24 cellular contexts compared by ENCODE assay signal in genomic region chr1:87905651-87906050, GRCh38.
"Had no signal": no experiment of that assay in that cellular context is flagged by ENCODE, and none has a peak within 500 bp of the region (broad histone marks: within the 10 kb centered on the region; RNA-seq: fewer than 3 reads in every experiment).

No MANE protein-coding gene starts in this region.

- H3K4me1 Mint-ChIP-seq: activated naive CD4-positive, alpha-beta T cell treated with anti-CD3 and anti-CD28 coated beads, Interleukin-2, amount 50 U/mL, for 24 hours had no signal

- H3K36me3 ChIP-seq: gastrocnemius medialis, pancreas, prostate gland, sigmoid colon, transverse colon had no signal

- H3K36me3 Mint-ChIP-seq: activated naive CD4-positive, alpha-beta T cell treated with anti-CD3 and anti-CD28 coated beads, Interleukin-2, amount 50 U/mL, for 24 hours; naive B cell; stimulated activated naive B cell treated with anti-CD40 and anti-IgM and Interleukin-4, amounts not matched to agents 10 μg/mL and 1 μg/mL and 100 μg/mL, for 72 hours; WTC11 had no signal

- H3K27ac Mint-ChIP-seq: activated CD4-positive, alpha-beta T cell treated with anti-CD3 and anti-CD28 coated beads, Interleukin-2, amount 10 ng/mL, durations not matched to agents 7 days and 5 days; activated CD8-positive, alpha-beta T cell treated with anti-CD3 and anti-CD28 coated beads for 36 hours; activated naive CD4-positive, alpha-beta T cell treated with anti-CD3 and anti-CD28 coated beads, Interleukin-2, amount 50 U/mL, for 24 hours; activated naive CD8-positive, alpha-beta T cell treated with anti-CD3 and anti-CD28 coated beads, Interleukin-2, amount 50 U/mL, for 24 hours; activated T-helper 2 cell treated with anti-CD3 and anti-CD28 coated beads, Interferon-gamma antibody, Interleukin-2, Interleukin-4, amounts not matched to agents 10 μg/mL and 5 μg/mL and 100 μg/mL, durations not matched to agents 14 hours and 24 hours and 36 hours; naive B cell; stimulated activated naive B cell treated with anti-CD40 and anti-IgM and Interleukin-4, amounts not matched to agents 10 μg/mL and 1 μg/mL and 100 μg/mL, for 72 hours; WTC11 had no signal

- H3K4me1 ChIP-seq: pancreas, prostate gland had no signal

- DNase-seq: activated CD4-positive, alpha-beta T cell treated with anti-CD3 and anti-CD28 coated beads for 1 hour; activated CD4-positive, alpha-beta T cell treated with anti-CD3 and anti-CD28 coated beads, Interleukin-2, amount 10 ng/mL, durations not matched to agents 7 days and 5 days; activated CD8-positive, alpha-beta T cell treated with anti-CD3 and anti-CD28 coated beads for 36 hours; activated naive CD8-positive, alpha-beta T cell treated with anti-CD3 and anti-CD28 coated beads, Interleukin-2, amount 50 U/mL, for 24 hours; activated T-cell treated with anti-CD3 and anti-CD28 coated beads, Interleukin-2, amount 50 U/mL, for 48 hours; amygdala; central memory CD4-positive, alpha-beta T cell; gastrocnemius medialis; glutamatergic neuron; left ventricle myocardium superior; naive B cell; nucleus accumbens; pancreas; sigmoid colon; small intestine; stimulated activated CD4-positive, alpha-beta T cell treated with anti-CD3 and anti-CD28 coated beads, Interleukin-1b, Interleukin-23, amount 100 ng/mL, for 48 hours; stimulated activated naive B cell treated with anti-CD40 and anti-IgM and Interleukin-4, amounts not matched to agents 10 μg/mL and 1 μg/mL and 100 μg/mL, for 72 hours; T-helper 2 cell; transverse colon had no signal

- H3K27ac ChIP-seq: pancreas, prostate gland, transverse colon had no signal

- H3K27me3 ChIP-seq: gastrocnemius medialis, pancreas, sigmoid colon, transverse colon had no signal

- H3K9me3 Mint-ChIP-seq: activated CD4-positive, alpha-beta T cell treated with anti-CD3 and anti-CD28 coated beads, Interleukin-2, amount 10 ng/mL, durations not matched to agents 7 days and 5 days; activated CD8-positive, alpha-beta T cell treated with anti-CD3 and anti-CD28 coated beads for 36 hours; activated naive CD4-positive, alpha-beta T cell treated with anti-CD3 and anti-CD28 coated beads, Interleukin-2, amount 50 U/mL, for 24 hours; activated naive CD8-positive, alpha-beta T cell treated with anti-CD3 and anti-CD28 coated beads, Interleukin-2, amount 50 U/mL, for 24 hours; activated T-helper 2 cell treated with anti-CD3 and anti-CD28 coated beads, Interferon-gamma antibody, Interleukin-2, Interleukin-4, amounts not matched to agents 10 μg/mL and 5 μg/mL and 100 μg/mL, durations not matched to agents 14 hours and 24 hours and 36 hours; naive B cell; neural crest cell; stimulated activated naive B cell treated with anti-CD40 and anti-IgM and Interleukin-4, amounts not matched to agents 10 μg/mL and 1 μg/mL and 100 μg/mL, for 72 hours; WTC11 had no signal

- H3K9me3 ChIP-seq: gastrocnemius medialis, pancreas, prostate gland, sigmoid colon, transverse colon had no signal

- H3K27me3 Mint-ChIP-seq: activated naive CD8-positive, alpha-beta T cell treated with anti-CD3 and anti-CD28 coated beads, Interleukin-2, amount 50 U/mL, for 24 hours; stimulated activated naive B cell treated with anti-CD40 and anti-IgM and Interleukin-4, amounts not matched to agents 10 μg/mL and 1 μg/mL and 100 μg/mL, for 72 hours had no signal

- H3K4me3 ChIP-seq: gastrocnemius medialis, pancreas, prostate gland, sigmoid colon, transverse colon had no signal

- H3K4me3 Mint-ChIP-seq: activated CD4-positive, alpha-beta T cell treated with anti-CD3 and anti-CD28 coated beads, Interleukin-2, amount 10 ng/mL, durations not matched to agents 7 days and 5 days; activated CD8-positive, alpha-beta T cell treated with anti-CD3 and anti-CD28 coated beads for 36 hours; activated naive CD4-positive, alpha-beta T cell treated with anti-CD3 and anti-CD28 coated beads, Interleukin-2, amount 50 U/mL, for 24 hours; activated naive CD8-positive, alpha-beta T cell treated with anti-CD3 and anti-CD28 coated beads, Interleukin-2, amount 50 U/mL, for 24 hours; neural crest cell; stimulated activated naive B cell treated with anti-CD40 and anti-IgM and Interleukin-4, amounts not matched to agents 10 μg/mL and 1 μg/mL and 100 μg/mL, for 72 hours; WTC11 had no signal
